Comparison of ENCODE assay signal across 24 cellular contexts in genomic region chr17:36919407-36919968, GRCh38. TPM values are rescaled to one million over a fixed set of nuclear protein-coding genes. Genes with fewer than 3 reads are reported as not detected.
"Had no signal": no experiment of that assay in that cellular context is flagged by ENCODE, and none has a peak within 500 bp of the region (broad histone marks: within the 10 kb centered on the region; RNA-seq: fewer than 3 reads in every experiment).

No MANE protein-coding gene starts in this region.

- H3K36me3 Mint-ChIP-seq: naive thymus-derived CD8-positive, alpha-beta T cell had no signal

- H3K27ac Mint-ChIP-seq: activated CD8-positive, alpha-beta T cell treated with anti-CD3 and anti-CD28 coated beads, Interleukin-2, amount 10 ng/mL, durations not matched to agents 7 days and 5 days; activated T-helper 1 cell treated with anti-CD3 and anti-CD28 coated beads, Interleukin-12 subunit alpha, Interleukin-12 subunit beta, Interleukin-2, Interleukin-4 antibody, amounts not matched to agents 30 ng/mL and 10 ng/mL and 1 ng/mL, durations not matched to agents 14 hours and 24 hours and 36 hours; effector memory CD8-positive, alpha-beta T cell; naive thymus-derived CD8-positive, alpha-beta T cell; progenitor cell of endocrine pancreas; T-helper 2 cell treated with Interferon-gamma antibody and Interleukin-4, amounts not matched to agents 5 μg/mL and 100 μg/mL, for 36 hours had no signal

- FAIRE-seq: frontal cortex had no signal

- H3K4me3 ChIP-seq: breast epithelium, heart right ventricle, right atrium auricular region, spleen, stomach, thoracic aorta had no signal

- H3K4me3 Mint-ChIP-seq: activated CD4-positive, alpha-beta T cell treated with anti-CD3 and anti-CD28 coated beads, Interleukin-2, amount 10 ng/mL, durations not matched to agents 24 days and 14 days; activated CD8-positive, alpha-beta T cell treated with anti-CD3 and anti-CD28 coated beads, Interleukin-2, amount 10 ng/mL, durations not matched to agents 7 days and 5 days; activated T-helper 1 cell treated with anti-CD3 and anti-CD28 coated beads, Interleukin-12 subunit alpha, Interleukin-12 subunit beta, Interleukin-2, Interleukin-4 antibody, amounts not matched to agents 30 ng/mL and 10 ng/mL and 1 ng/mL, durations not matched to agents 14 hours and 24 hours and 36 hours; effector memory CD8-positive, alpha-beta T cell; naive thymus-derived CD8-positive, alpha-beta T cell; T-helper 2 cell treated with Interferon-gamma antibody and Interleukin-4, amounts not matched to agents 5 μg/mL and 100 μg/mL, for 36 hours had no signal

- H3K9me3 Mint-ChIP-seq: activated CD4-positive, alpha-beta T cell treated with anti-CD3 and anti-CD28 coated beads, Interleukin-2, amount 10 ng/mL, durations not matched to agents 24 days and 14 days; activated T-helper 1 cell treated with anti-CD3 and anti-CD28 coated beads, Interleukin-12 subunit alpha, Interleukin-12 subunit beta, Interleukin-2, Interleukin-4 antibody, amounts not matched to agents 30 ng/mL and 10 ng/mL and 1 ng/mL, durations not matched to agents 14 hours and 24 hours and 36 hours; effector memory CD8-positive, alpha-beta T cell; naive thymus-derived CD8-positive, alpha-beta T cell; T-helper 2 cell treated with Interferon-gamma antibody and Interleukin-4, amounts not matched to agents 5 μg/mL and 100 μg/mL, for 36 hours had no signal

- H3K36me3 ChIP-seq: breast epithelium, heart right ventricle, right atrium auricular region, spleen, stomach, thoracic aorta had no signal

- H3K27ac ChIP-seq: breast epithelium, heart right ventricle, right atrium auricular region, spleen, stomach, thoracic aorta had no signal

- H3K27me3 Mint-ChIP-seq: progenitor cell of endocrine pancreas had no signal

- H3K4me1 Mint-ChIP-seq: naive thymus-derived CD8-positive, alpha-beta T cell had no signal

- H3K9me3 ChIP-seq: breast epithelium, heart right ventricle, right atrium auricular region, spleen, stomach, thoracic aorta had no signal

- DNase-seq: activated CD4-positive, alpha-beta T cell treated with anti-CD3 and anti-CD28 coated beads, Interleukin-2, amount 10 ng/mL, durations not matched to agents 24 days and 14 days; activated CD4-positive, CD25-positive, alpha-beta regulatory T cell; activated CD8-positive, alpha-beta memory T cell treated with anti-CD3 and anti-CD28 coated beads, Interleukin-2, amount 50 U/mL, for 4 hours; activated CD8-positive, alpha-beta T cell treated with anti-CD3 and anti-CD28 coated beads, Interleukin-2, amount 10 ng/mL, durations not matched to agents 7 days and 5 days; anterior cingulate cortex; dermis blood vessel endothelial cell; effector memory CD8-positive, alpha-beta T cell; heart right ventricle; naive thymus-derived CD8-positive, alpha-beta T cell; spleen; stomach had no signal

- H3K27me3 ChIP-seq: right atrium auricular region had no signal

- H3K4me1 ChIP-seq: breast epithelium, heart right ventricle, right atrium auricular region, spleen had no signal

- ATAC-seq: activated CD8-positive, alpha-beta T cell treated with anti-CD3 and anti-CD28 coated beads, Interleukin-2, amount 10 ng/mL, durations not matched to agents 7 days and 5 days; effector memory CD8-positive, alpha-beta T cell; heart right ventricle; naive thymus-derived CD8-positive, alpha-beta T cell had no signal

RNA-seq across cellular contexts. Expression of gene LHX1, which starts 17.8 kb away (rescaled TPM):
- total RNA-seq: activated CD8-positive, alpha-beta T cell treated with anti-CD3 and anti-CD28 coated beads, Interleukin-2, amount 10 ng/mL, durations not matched to agents 7 days and 5 days; breast epithelium; chondrocyte; fibroblast of lung; lung microvascular endothelial cell; mucosa of gallbladder; naive thymus-derived CD8-positive, alpha-beta T cell; omental fat pad; right atrium auricular region; spleen; stomach; thoracic aorta; ureter had no signal
- polyA plus RNA-seq: fibroblast of lung; heart right ventricle; naive thymus-derived CD8-positive, alpha-beta T cell; spleen; stomach had no signal
